Comparison of ENCODE assay signal across 1 cellular context in the genomic region with DNA sequence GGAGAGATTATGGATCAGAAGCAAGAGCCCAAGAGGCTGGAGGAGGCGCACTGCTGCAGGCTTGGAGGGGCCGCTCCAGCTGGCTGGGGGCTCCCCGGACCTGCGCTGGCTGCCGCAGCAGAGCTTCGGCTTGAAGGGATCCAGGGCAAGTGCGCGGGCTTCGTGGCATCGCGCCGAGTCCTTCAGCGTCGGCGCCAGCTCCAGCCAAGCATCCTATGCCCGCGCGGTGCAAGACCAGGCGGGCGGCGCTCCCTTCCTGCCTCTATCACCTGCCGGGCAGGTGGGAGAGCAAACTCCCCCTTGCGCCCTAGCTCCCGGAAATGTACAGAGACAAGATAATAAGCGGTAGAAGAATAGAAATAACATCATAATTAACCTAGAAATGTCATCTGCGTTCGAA.
TF ChIP-seq lines count a peak whose summit lies in the region.

No MANE protein-coding gene starts in this region.

TF ChIP-seq in WTC11, 78 proteins besides CTCF, POLR2A, EP300 and RAD21:
- TF ChIP-seq CREB1 (CRISPR knock-in tag; IDR thresholded peaks at IDR 0.05) = 0 out of 2 replicates have a peak, but pooled peaks have one; percentile 31
- TF ChIP-seq, protein P1, sequence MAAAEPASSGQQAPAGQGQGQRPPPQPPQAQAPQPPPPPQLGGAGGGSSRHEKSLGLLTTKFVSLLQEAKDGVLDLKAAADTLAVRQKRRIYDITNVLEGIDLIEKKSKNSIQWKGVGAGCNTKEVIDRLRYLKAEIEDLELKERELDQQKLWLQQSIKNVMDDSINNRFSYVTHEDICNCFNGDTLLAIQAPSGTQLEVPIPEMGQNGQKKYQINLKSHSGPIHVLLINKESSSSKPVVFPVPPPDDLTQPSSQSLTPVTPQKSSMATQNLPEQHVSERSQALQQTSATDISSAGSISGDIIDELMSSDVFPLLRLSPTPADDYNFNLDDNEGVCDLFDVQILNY (CRISPR knock-in tag; IDR thresholded peaks at IDR 0.05) = 0 out of 2 replicates have a peak, but pooled peaks have one; percentile 41
- TF ChIP-seq, protein P2, sequence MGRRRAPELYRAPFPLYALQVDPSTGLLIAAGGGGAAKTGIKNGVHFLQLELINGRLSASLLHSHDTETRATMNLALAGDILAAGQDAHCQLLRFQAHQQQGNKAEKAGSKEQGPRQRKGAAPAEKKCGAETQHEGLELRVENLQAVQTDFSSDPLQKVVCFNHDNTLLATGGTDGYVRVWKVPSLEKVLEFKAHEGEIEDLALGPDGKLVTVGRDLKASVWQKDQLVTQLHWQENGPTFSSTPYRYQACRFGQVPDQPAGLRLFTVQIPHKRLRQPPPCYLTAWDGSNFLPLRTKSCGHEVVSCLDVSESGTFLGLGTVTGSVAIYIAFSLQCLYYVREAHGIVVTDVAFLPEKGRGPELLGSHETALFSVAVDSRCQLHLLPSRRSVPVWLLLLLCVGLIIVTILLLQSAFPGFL (CRISPR knock-in tag; IDR thresholded peaks at IDR 0.05; ENCODE audit: borderline replicate concordance) = no peak
